27 cellular contexts compared by ENCODE assay signal in the genomic region with DNA sequence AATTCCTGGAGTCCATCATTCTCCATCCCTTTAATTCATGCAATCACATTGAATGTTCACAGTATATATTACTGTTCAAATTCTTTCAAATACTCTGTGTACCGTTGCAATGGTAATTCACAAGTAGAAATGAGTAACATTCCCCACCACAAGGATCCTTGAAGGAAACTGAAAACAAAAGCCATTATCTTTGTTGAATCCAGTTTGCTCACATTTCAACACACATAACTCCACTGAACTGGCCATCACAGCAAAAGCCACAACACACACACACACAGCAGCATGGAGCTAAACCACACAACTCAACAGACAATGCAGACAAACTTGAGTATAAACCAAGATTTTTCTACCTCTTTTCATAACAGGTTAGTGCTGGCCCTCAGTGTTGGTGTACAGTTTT.
"Had no signal": no experiment of that assay in that cellular context is flagged by ENCODE, and none has a peak within 500 bp of the region (broad histone marks: within the 10 kb centered on the region; RNA-seq: fewer than 3 reads in every experiment).

No MANE protein-coding gene starts in this region.

- H3K4me1 Mint-ChIP-seq: activated CD4-positive, alpha-beta T cell treated with anti-CD3 and anti-CD28 coated beads, Interleukin-2, amount 10 ng/mL, durations not matched to agents 7 days and 5 days; activated naive CD4-positive, alpha-beta T cell treated with anti-CD3 and anti-CD28 coated beads, Interleukin-2, amount 10 ng/mL, durations not matched to agents 7 days and 5 days; activated naive CD8-positive, alpha-beta T cell treated with anti-CD3 and anti-CD28 coated beads, Interleukin-2, amount 10 ng/mL, durations not matched to agents 7 days and 5 days; brain had no signal

- ATAC-seq: activated naive CD4-positive, alpha-beta T cell treated with anti-CD3 and anti-CD28 coated beads, Interleukin-2, amount 50 U/mL, for 72 hours; activated T-cell treated with anti-CD3 and anti-CD28 coated beads, Interleukin-2, amount 50 U/mL, for 72 hours; gastroesophageal sphincter; heart right ventricle had no signal

- H3K4me3 ChIP-seq: breast epithelium, cardiac muscle cell, colonic mucosa, esophagus squamous epithelium, gastroesophageal sphincter, heart right ventricle had no signal

- H3K27ac Mint-ChIP-seq: activated CD4-positive, alpha-beta memory T cell treated with anti-CD3 and anti-CD28 coated beads, Interleukin-2, amount 10 ng/mL, durations not matched to agents 7 days and 5 days; activated CD4-positive, alpha-beta T cell treated with anti-CD3 and anti-CD28 coated beads, Interleukin-2, amount 10 ng/mL, durations not matched to agents 7 days and 5 days; activated naive CD4-positive, alpha-beta T cell treated with anti-CD3 and anti-CD28 coated beads, Interleukin-2, amount 10 ng/mL, durations not matched to agents 7 days and 5 days; activated naive CD4-positive, alpha-beta T cell treated with anti-CD3 and anti-CD28 coated beads, Interleukin-2, amount 50 U/mL, for 72 hours; activated naive CD8-positive, alpha-beta T cell treated with anti-CD3 and anti-CD28 coated beads, Interleukin-2, amount 10 ng/mL, durations not matched to agents 7 days and 5 days; activated T-cell treated with anti-CD3 and anti-CD28 coated beads, Interleukin-2, amount 50 U/mL, for 24 hours; activated T-cell treated with anti-CD3 and anti-CD28 coated beads, Interleukin-2, amount 50 U/mL, for 72 hours; brain had no signal

- H3K36me3 Mint-ChIP-seq: activated naive CD4-positive, alpha-beta T cell treated with anti-CD3 and anti-CD28 coated beads, Interleukin-2, amount 10 ng/mL, durations not matched to agents 7 days and 5 days; activated naive CD4-positive, alpha-beta T cell treated with anti-CD3 and anti-CD28 coated beads, Interleukin-2, amount 50 U/mL, for 72 hours; activated naive CD8-positive, alpha-beta T cell treated with anti-CD3 and anti-CD28 coated beads, Interleukin-2, amount 10 ng/mL, durations not matched to agents 7 days and 5 days; brain had no signal

- H3K9me3 Mint-ChIP-seq: activated CD4-positive, alpha-beta memory T cell treated with anti-CD3 and anti-CD28 coated beads, Interleukin-2, amount 10 ng/mL, durations not matched to agents 7 days and 5 days; activated CD4-positive, alpha-beta T cell treated with anti-CD3 and anti-CD28 coated beads, Interleukin-2, amount 10 ng/mL, durations not matched to agents 7 days and 5 days; activated naive CD4-positive, alpha-beta T cell treated with anti-CD3 and anti-CD28 coated beads, Interleukin-2, amount 10 ng/mL, durations not matched to agents 7 days and 5 days; activated naive CD4-positive, alpha-beta T cell treated with anti-CD3 and anti-CD28 coated beads, Interleukin-2, amount 50 U/mL, for 72 hours; activated naive CD8-positive, alpha-beta T cell treated with anti-CD3 and anti-CD28 coated beads, Interleukin-2, amount 10 ng/mL, durations not matched to agents 7 days and 5 days; activated T-cell treated with anti-CD3 and anti-CD28 coated beads, Interleukin-2, amount 50 U/mL, for 72 hours; brain had no signal

- H3K4me3 Mint-ChIP-seq: activated CD4-positive, alpha-beta memory T cell treated with anti-CD3 and anti-CD28 coated beads, Interleukin-2, amount 10 ng/mL, durations not matched to agents 7 days and 5 days; activated CD4-positive, alpha-beta T cell treated with anti-CD3 and anti-CD28 coated beads, Interleukin-2, amount 10 ng/mL, durations not matched to agents 7 days and 5 days; activated naive CD4-positive, alpha-beta T cell treated with anti-CD3 and anti-CD28 coated beads, Interleukin-2, amount 10 ng/mL, durations not matched to agents 7 days and 5 days; activated naive CD8-positive, alpha-beta T cell treated with anti-CD3 and anti-CD28 coated beads, Interleukin-2, amount 10 ng/mL, durations not matched to agents 7 days and 5 days; activated T-cell treated with anti-CD3 and anti-CD28 coated beads, Interleukin-2, amount 50 U/mL, for 24 hours; activated T-cell treated with anti-CD3 and anti-CD28 coated beads, Interleukin-2, amount 50 U/mL, for 72 hours; brain had no signal

- DNase-seq: activated CD4-positive, alpha-beta memory T cell treated with anti-CD3 and anti-CD28 coated beads, Interleukin-2, amount 10 ng/mL, durations not matched to agents 7 days and 5 days; activated CD4-positive, alpha-beta T cell treated with anti-CD3 and anti-CD28 coated beads for 1 hour; activated CD4-positive, alpha-beta T cell treated with anti-CD3 and anti-CD28 coated beads for 4 hours; activated CD4-positive, alpha-beta T cell treated with anti-CD3 and anti-CD28 coated beads, Interleukin-2, amount 10 ng/mL, durations not matched to agents 7 days and 5 days; activated CD4-positive, alpha-beta T cell treated with anti-CD3 and anti-CD28 coated beads, Interleukin-2, amount 50 U/mL, for 4 hours; activated CD8-positive, alpha-beta memory T cell treated with anti-CD3 and anti-CD28 coated beads, Interleukin-2, amount 50 U/mL, for 48 hours; activated gamma-delta T cell; activated naive CD4-positive, alpha-beta T cell; activated naive CD4-positive, alpha-beta T cell treated with anti-CD3 and anti-CD28 coated beads, Interleukin-2, amount 10 ng/mL, durations not matched to agents 7 days and 5 days; activated naive CD8-positive, alpha-beta T cell treated with anti-CD3 and anti-CD28 coated beads, Interleukin-2, amount 10 ng/mL, durations not matched to agents 7 days and 5 days; activated T-cell treated with anti-CD3 and anti-CD28 coated beads for 4 hours; activated T-cell treated with anti-CD3 and anti-CD28 coated beads, Interleukin-2, amount 50 U/mL, for 24 hours; activated T-cell treated with anti-CD3 and anti-CD28 coated beads, Interleukin-2, amount 50 U/mL, for 72 hours; amniotic stem cell; anterior cingulate cortex; central memory CD4-positive, alpha-beta T cell; cerebellar nuclear complex; colonic mucosa; effector CD8-positive, alpha-beta T cell; esophagus squamous epithelium; foreskin melanocyte; heart right ventricle had no signal

- H3K27me3 Mint-ChIP-seq: activated CD4-positive, alpha-beta memory T cell treated with anti-CD3 and anti-CD28 coated beads, Interleukin-2, amount 10 ng/mL, durations not matched to agents 7 days and 5 days; activated CD4-positive, alpha-beta T cell treated with anti-CD3 and anti-CD28 coated beads, Interleukin-2, amount 10 ng/mL, durations not matched to agents 7 days and 5 days; activated naive CD4-positive, alpha-beta T cell treated with anti-CD3 and anti-CD28 coated beads, Interleukin-2, amount 10 ng/mL, durations not matched to agents 7 days and 5 days; activated naive CD8-positive, alpha-beta T cell treated with anti-CD3 and anti-CD28 coated beads, Interleukin-2, amount 10 ng/mL, durations not matched to agents 7 days and 5 days; brain had no signal
